In the genomic region with DNA sequence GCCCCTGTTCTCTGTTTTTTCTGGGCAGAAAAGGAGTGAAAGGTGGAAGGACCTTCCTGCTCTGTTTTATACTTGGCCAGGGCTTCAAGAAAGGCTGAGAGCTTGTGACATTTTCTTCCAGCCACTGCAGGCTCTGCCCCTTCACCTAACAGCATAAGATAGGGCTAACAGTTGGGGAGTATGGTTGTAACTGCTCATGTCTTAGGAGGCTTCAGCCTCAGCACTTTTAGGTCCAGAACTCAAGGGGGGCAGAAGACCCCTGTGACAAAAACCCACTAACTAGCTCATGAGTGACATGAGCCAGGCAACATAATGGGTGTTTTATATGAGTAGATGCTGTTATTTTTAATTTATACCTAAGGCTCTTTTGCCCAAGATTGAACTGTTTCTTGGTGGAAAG, we compare ENCODE assay signal across 1 cellular context.
TF ChIP-seq lines count a peak whose summit lies in the region.

No MANE protein-coding gene starts in this region.

TF ChIP-seq in SK-N-SH, 30 proteins besides CTCF, POLR2A, EP300 and RAD21 (continued from another document):
- TF ChIP-seq YY1 (IDR thresholded peaks at IDR 0.05; ENCODE audit: low read depth) (no peak), USF2 (IDR thresholded peaks at IDR 0.05; ENCODE audit: borderline replicate concordance, low read depth, low read length) (no peak), TEAD4 (IDR thresholded peaks at IDR 0.05; ENCODE audit: borderline replicate concordance, insufficient read depth) (no peak), TAF1 (IDR thresholded peaks at IDR 0.05; ENCODE audit: borderline replicate concordance, low read depth, low read length) (no peak), MXI1 (IDR thresholded peaks at IDR 0.05; ENCODE audit: low read depth, low read length) (no peak), ELF1 (IDR thresholded peaks at IDR 0.05) (no peak), RXRA (IDR thresholded peaks at IDR 0.05; ENCODE audit: borderline replicate concordance, low read depth) (no peak)
